In genomic region chrX:16975233-16975632, GRCh38 we compare ENCODE assay signal across 21 cellular contexts. TPM values are rescaled to one million over a fixed set of nuclear protein-coding genes. Genes with fewer than 3 reads are reported as not detected.
"Had no signal": no experiment of that assay in that cellular context is flagged by ENCODE, and none has a peak within 500 bp of the region (broad histone marks: within the 10 kb centered on the region; RNA-seq: fewer than 3 reads in every experiment).

No MANE protein-coding gene starts in this region.

- ATAC-seq: activated T-cell treated with anti-CD3 and anti-CD28 coated beads, Interleukin-2, amount 50 U/mL, for 4 hours; activated T-helper 17 cell treated with anti-CD3 and anti-CD28 coated beads, Interleukin-2, amount 50 U/mL, for 72 hours; T-cell had no signal

- H3K27ac Mint-ChIP-seq: activated B cell treated with CpG ODN at 0.5 μM for 24 hours; activated CD4-positive, alpha-beta T cell treated with anti-CD3 and anti-CD28 coated beads, Interleukin-2, amount 10 ng/mL, durations not matched to agents 24 days and 14 days; activated naive CD4-positive, alpha-beta T cell treated with anti-CD3 and anti-CD28 coated beads for 36 hours; activated naive CD8-positive, alpha-beta T cell; activated T-helper 17 cell treated with anti-CD3 and anti-CD28 coated beads, Interleukin-2, amount 50 U/mL, for 72 hours; T-cell had no signal

- DNase-seq: activated B cell treated with CpG ODN at 0.5 μM for 24 hours; activated CD4-positive, alpha-beta T cell treated with anti-CD3 and anti-CD28 coated beads for 1 hour; activated CD4-positive, alpha-beta T cell treated with anti-CD3 and anti-CD28 coated beads, Interleukin-2, amount 10 ng/mL, durations not matched to agents 24 days and 14 days; activated CD4-positive, alpha-beta T cell treated with anti-CD3 and anti-CD28 coated beads, Interleukin-2, amount 50 U/mL, for 48 hours; activated gamma-delta T cell; activated naive CD4-positive, alpha-beta T cell treated with anti-CD3 and anti-CD28 coated beads for 36 hours; activated T-cell treated with anti-CD3 and anti-CD28 coated beads, Interleukin-2, amount 50 U/mL, for 4 hours; NCI-H1092 treated with DMSO at 0.1 percent for 48 hours; NCI-H1436 treated with DMSO at 0.1 percent for 48 hours; NCI-H187; NCI-H2081; NCI-H446; NCI-H524; NCI-H774; SIG-M5; T-cell; T1000 had no signal

- H3K36me3 Mint-ChIP-seq: activated naive CD8-positive, alpha-beta T cell; T-cell had no signal

- H3K9me3 Mint-ChIP-seq: activated B cell treated with CpG ODN at 0.5 μM for 24 hours; activated naive CD4-positive, alpha-beta T cell treated with anti-CD3 and anti-CD28 coated beads for 36 hours; activated T-cell treated with anti-CD3 and anti-CD28 coated beads, Interleukin-2, amount 50 U/mL, for 4 hours; activated T-helper 17 cell treated with anti-CD3 and anti-CD28 coated beads, Interleukin-2, amount 50 U/mL, for 72 hours; T-cell had no signal

- H3K4me3 ChIP-seq: coronary artery had no signal

- H3K27ac ChIP-seq: coronary artery had no signal

- H3K4me3 Mint-ChIP-seq: activated B cell treated with CpG ODN at 0.5 μM for 24 hours; activated CD4-positive, alpha-beta T cell treated with anti-CD3 and anti-CD28 coated beads, Interleukin-2, amount 10 ng/mL, durations not matched to agents 24 days and 14 days; activated naive CD4-positive, alpha-beta T cell treated with anti-CD3 and anti-CD28 coated beads for 36 hours; activated naive CD8-positive, alpha-beta T cell; activated T-cell treated with anti-CD3 and anti-CD28 coated beads, Interleukin-2, amount 50 U/mL, for 4 hours; activated T-helper 17 cell treated with anti-CD3 and anti-CD28 coated beads, Interleukin-2, amount 50 U/mL, for 72 hours; T-cell had no signal

- H3K27me3 Mint-ChIP-seq: activated B cell treated with CpG ODN at 0.5 μM for 24 hours had no signal

- FAIRE-seq: TTC549 had no signal

RNA-seq across cellular contexts. Expression of gene REPS2, which starts 28.8 kb away (rescaled TPM):
- total RNA-seq: activated CD4-positive, alpha-beta T cell treated with anti-CD3 and anti-CD28 coated beads, Interleukin-2, amount 10 ng/mL, durations not matched to agents 24 days and 14 days; activated naive CD4-positive, alpha-beta T cell treated with anti-CD3 and anti-CD28 coated beads for 36 hours had no signal
